9 cellular contexts compared by ENCODE assay signal in the genomic region with DNA sequence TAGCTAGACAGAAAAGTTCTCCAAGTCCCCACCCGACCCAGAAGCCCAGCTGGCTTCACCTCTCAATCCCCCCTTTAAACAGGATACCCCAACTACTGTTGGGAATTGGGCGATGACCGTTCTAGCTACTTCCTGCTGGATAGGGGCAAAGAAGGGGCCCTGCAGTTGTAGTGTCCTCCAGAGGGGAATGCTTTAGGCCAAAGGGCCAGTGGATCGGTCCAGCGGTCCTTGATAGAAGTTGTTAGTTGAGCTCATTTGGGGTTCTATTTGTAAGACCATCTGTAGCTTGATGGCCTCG. TPM values are rescaled to one million over a fixed set of nuclear protein-coding genes. Genes with fewer than 3 reads are reported as not detected.
A peak's percentile ranks its signal among the peaks of the same experiment; 100 is the strongest.
DNase-seq lines count a peak whose midpoint lies in the region; ATAC-seq and TF ChIP-seq lines count a peak whose summit lies in the region.
"Not testable (repeated sequence)": the region's sequence is repeated elsewhere in the genome, so short reads cannot be mapped to it uniquely, and the experiment has no call there.
"Had no signal": no experiment of that assay in that cellular context is flagged by ENCODE, and none has a peak within 500 bp of the region (broad histone marks: within the 10 kb centered on the region; RNA-seq: fewer than 3 reads in every experiment).

No MANE protein-coding gene starts in this region.

- H3K4me3 ChIP-seq in CD4-positive, CD25-positive, alpha-beta regulatory T cell (ENCODE audit: low read depth, low read length); DND-41 (ENCODE audit: low read depth in 1 of 2, low read length in 2 of 2): not testable (repeated sequence)

- not testable (repeated sequence) for ATAC-seq in CD4-positive, CD25-positive, alpha-beta regulatory T cell (ENCODE audit: low read depth in 2 of 2); DND-41 (ENCODE audit: insufficient read depth, low read depth)

- not testable (repeated sequence) for H3K4me2 ChIP-seq in DND-41 (ENCODE audit: insufficient read depth, low read length)

- not testable (repeated sequence) for H3K4me1 Mint-ChIP-seq in CD4-positive, CD25-positive, alpha-beta regulatory T cell; T-helper 2 cell treated with Interferon-gamma antibody and Interleukin-4, amounts not matched to agents 5 μg/mL and 100 μg/mL, for 36 hours (ENCODE audit: low read depth)
- peaks cover 25% of the 10 kb centered on the region for H3K4me1 Mint-ChIP-seq in activated naive CD4-positive, alpha-beta T cell treated with anti-CD3 and anti-CD28 coated beads, Interleukin-2, amount 10 ng/mL, durations not matched to agents 7 days and 5 days

- CTCF ChIA-PET in activated naive CD4-positive, alpha-beta T cell treated with anti-CD3 and anti-CD28 coated beads, Interleukin-2, amount 10 ng/mL, durations not matched to agents 7 days and 5 days (lab: Charles Lee): interaction anchor here (0.8 kb wide), 1 partner anchor 9 kb away, joined by 4 read pairs; no protein-coding TSS in a partner anchor

- peak overlapping the region; percentile 43 to 85 (median 49) for H3K27ac Mint-ChIP-seq in CD4-positive, CD25-positive, alpha-beta regulatory T cell
- H3K27ac Mint-ChIP-seq in T-helper 2 cell treated with Interferon-gamma antibody and Interleukin-4, amounts not matched to agents 5 μg/mL and 100 μg/mL, for 36 hours: peak overlapping the region; percentile 87
- peak overlapping the region; percentile 97 for H3K27ac Mint-ChIP-seq in activated naive CD4-positive, alpha-beta T cell treated with anti-CD3 and anti-CD28 coated beads, Interleukin-2, amount 10 ng/mL, durations not matched to agents 7 days and 5 days

- H3K36me3 Mint-ChIP-seq in CD4-positive, CD25-positive, alpha-beta regulatory T cell: not testable (repeated sequence)
- peaks cover 11% of the 10 kb centered on the region for H3K36me3 Mint-ChIP-seq in T-helper 2 cell treated with Interferon-gamma antibody and Interleukin-4, amounts not matched to agents 5 μg/mL and 100 μg/mL, for 36 hours (ENCODE audit: low read depth)
- peaks cover 19% of the 10 kb centered on the region for H3K36me3 Mint-ChIP-seq in activated naive CD4-positive, alpha-beta T cell treated with anti-CD3 and anti-CD28 coated beads, Interleukin-2, amount 10 ng/mL, durations not matched to agents 7 days and 5 days

- H3K36me3 ChIP-seq in CD4-positive, CD25-positive, alpha-beta regulatory T cell (ENCODE audit: control insufficient read depth, insufficient read depth, low read length); DND-41 (ENCODE audit: insufficient read depth, low read length): not testable (repeated sequence)

- H3K9me3 Mint-ChIP-seq in CD4-positive, CD25-positive, alpha-beta regulatory T cell: peaks cover 0 to 14% (median 0%) of the 10 kb centered on the region in 7 donors
- H3K9me3 Mint-ChIP-seq in T-helper 2 cell treated with Interferon-gamma antibody and Interleukin-4, amounts not matched to agents 5 μg/mL and 100 μg/mL, for 36 hours: peaks cover 22% of the 10 kb centered on the region
- H3K9me3 Mint-ChIP-seq in activated naive CD4-positive, alpha-beta T cell treated with anti-CD3 and anti-CD28 coated beads, Interleukin-2, amount 10 ng/mL, durations not matched to agents 7 days and 5 days: peaks cover 11% of the 10 kb centered on the region

- not testable (repeated sequence) for H4K20me1 ChIP-seq in DND-41 (ENCODE audit: insufficient read depth, low read length)

- H3K4me3 Mint-ChIP-seq in CD4-positive, CD25-positive, alpha-beta regulatory T cell: peak overlapping the region; percentile 24 to 90 (median 84)
- H3K4me3 Mint-ChIP-seq in T-helper 2 cell treated with Interferon-gamma antibody and Interleukin-4, amounts not matched to agents 5 μg/mL and 100 μg/mL, for 36 hours: not testable (repeated sequence)
- peak overlapping the region; percentile 53 for H3K4me3 Mint-ChIP-seq in activated naive CD4-positive, alpha-beta T cell treated with anti-CD3 and anti-CD28 coated beads, Interleukin-2, amount 10 ng/mL, durations not matched to agents 7 days and 5 days

- H3K27me3 ChIP-seq in CD4-positive, CD25-positive, alpha-beta regulatory T cell (ENCODE audit: control insufficient read depth, insufficient read depth, low read length); DND-41 (ENCODE audit: insufficient read depth, low read length, poor library complexity): not testable (repeated sequence)

- H3K4me1 ChIP-seq in CD4-positive, CD25-positive, alpha-beta regulatory T cell (ENCODE audit: control insufficient read depth, insufficient read depth, low read length, poor library complexity, severe bottlenecking): not testable (repeated sequence)
- H3K4me1 ChIP-seq in DND-41 (ENCODE audit: insufficient read depth, low read length): peaks cover 17% of the 10 kb centered on the region

- not testable (repeated sequence) for H3K9ac ChIP-seq in DND-41 (ENCODE audit: low read depth, low read length)

- H3K79me2 ChIP-seq in DND-41 (ENCODE audit: insufficient read depth, low read length): not testable (repeated sequence)

- H2AFZ ChIP-seq in DND-41 (ENCODE audit: low read depth, low read length): not testable (repeated sequence)

- not testable (repeated sequence) for DNase-seq in CD4-positive, CD25-positive, alpha-beta regulatory T cell; T-helper 2 cell treated with Interferon-gamma antibody and Interleukin-4, amounts not matched to agents 5 μg/mL and 100 μg/mL, for 36 hours (ENCODE audit: low spot score)
- peak; percentile 39 for DNase-seq in DND-41
- peak; percentile 16 for DNase-seq in activated CD4-positive, alpha-beta T cell treated with anti-CD3 and anti-CD28 coated beads, Interleukin-2, amount 50 U/mL, for 1 hour
- peak; percentile 30 for DNase-seq in activated T-cell treated with anti-CD3 and anti-CD28 coated beads, Interleukin-2, amount 50 U/mL, for 1 hour
- peak; percentile 50 for DNase-seq in activated naive CD4-positive, alpha-beta T cell treated with anti-CD3 and anti-CD28 coated beads, Interleukin-2, amount 10 ng/mL, durations not matched to agents 7 days and 5 days
- peak; percentile 7 for DNase-seq in effector CD4-positive, alpha-beta T cell
- DNase-seq in stimulated activated CD8-positive, alpha-beta memory T cell treated with anti-CD3 and anti-CD28 coated beads, Interleukin-4, amount 100 ng/mL, for 48 hours: peak; percentile 47

- H3K27ac ChIP-seq in CD4-positive, CD25-positive, alpha-beta regulatory T cell (ENCODE audit: insufficient read depth, low read length, poor library complexity, severe bottlenecking): not testable (repeated sequence)
- H3K27ac ChIP-seq in DND-41 (ENCODE audit: low read length): peak overlapping the region; percentile 35; the same call in 1 of the 2 replicates

- TF ChIP-seq CTCF in DND-41 (IDR thresholded peaks at IDR 0.05; ENCODE audit: borderline replicate concordance, extremely low read depth, low read length, poor library complexity, severe bottlenecking): not testable (repeated sequence)

- H3K27me3 Mint-ChIP-seq in CD4-positive, CD25-positive, alpha-beta regulatory T cell; T-helper 2 cell treated with Interferon-gamma antibody and Interleukin-4, amounts not matched to agents 5 μg/mL and 100 μg/mL, for 36 hours (ENCODE audit: low read depth): not testable (repeated sequence)
- H3K27me3 Mint-ChIP-seq in activated naive CD4-positive, alpha-beta T cell treated with anti-CD3 and anti-CD28 coated beads, Interleukin-2, amount 10 ng/mL, durations not matched to agents 7 days and 5 days: peaks cover 15% of the 10 kb centered on the region

- H3K9me3 ChIP-seq in CD4-positive, CD25-positive, alpha-beta regulatory T cell (ENCODE audit: control insufficient read depth in 2 of 2, low read length in 2 of 2): not testable (repeated sequence)
- peaks cover 12% of the 10 kb centered on the region for H3K9me3 ChIP-seq in DND-41 (ENCODE audit: insufficient read depth, low read length, severe bottlenecking)

RNA-seq across cellular contexts. Expression of a gene that starts 12.9 kb away (rescaled TPM):
- 97.9 TPM for total RNA-seq in CD4-positive, CD25-positive, alpha-beta regulatory T cell
- 100 to 1,000 TPM in 2 of 4 donors, 10 to 100 TPM in 2; 99.4 to 109 (median 103) TPM for polyA plus RNA-seq in CD4-positive, CD25-positive, alpha-beta regulatory T cell

RNA-seq across cellular contexts. Expression of a gene that starts 36.6 kb away (rescaled TPM):
- total RNA-seq in CD4-positive, CD25-positive, alpha-beta regulatory T cell: not detected
- under 1 TPM in 2 of 4 donors, not detected in 2; 0.10 TPM for polyA plus RNA-seq in CD4-positive, CD25-positive, alpha-beta regulatory T cell
- total RNA-seq: RPMI7951 had no signal

RNA-seq across cellular contexts. Expression of a gene that starts 48.0 kb away (rescaled TPM):
- total RNA-seq in CD4-positive, CD25-positive, alpha-beta regulatory T cell: 101 TPM
- polyA plus RNA-seq in CD4-positive, CD25-positive, alpha-beta regulatory T cell: 100 to 1,000 TPM; 612 to 867 (median 641) TPM
